Comparison of ENCODE assay signal across 21 cellular contexts in genomic region chr10:34088208-34088794, GRCh38.
"Had no signal": no experiment of that assay in that cellular context is flagged by ENCODE, and none has a peak within 500 bp of the region (broad histone marks: within the 10 kb centered on the region; RNA-seq: fewer than 3 reads in every experiment).

No MANE protein-coding gene starts in this region.

- H3K4me3 ChIP-seq: K562 had no signal

- H3K27ac ChIP-seq: HL-60, KMS-11 had no signal

- H3K9me3 ChIP-seq: SK-N-SH had no signal

- DNase-seq: Kasumi-1, MM.1S, NCI-H1092 treated with DMSO at 0.1 percent for 48 hours, NCI-H1436, NCI-H187, NCI-H2029, NCI-H2081 treated with DMSO at 0.1 percent for 48 hours, NCI-H2171, NCI-H226, NCI-H446, NCI-H510A, NCI-H524 treated with DMSO at 0.1 percent for 48 hours, NCI-H69, NCI-H774, Right ventricle myocardium superior, RPMI8226, SIG-M5, SK-N-SH had no signal

- ATAC-seq: K562 had no signal
